In the genomic region with DNA sequence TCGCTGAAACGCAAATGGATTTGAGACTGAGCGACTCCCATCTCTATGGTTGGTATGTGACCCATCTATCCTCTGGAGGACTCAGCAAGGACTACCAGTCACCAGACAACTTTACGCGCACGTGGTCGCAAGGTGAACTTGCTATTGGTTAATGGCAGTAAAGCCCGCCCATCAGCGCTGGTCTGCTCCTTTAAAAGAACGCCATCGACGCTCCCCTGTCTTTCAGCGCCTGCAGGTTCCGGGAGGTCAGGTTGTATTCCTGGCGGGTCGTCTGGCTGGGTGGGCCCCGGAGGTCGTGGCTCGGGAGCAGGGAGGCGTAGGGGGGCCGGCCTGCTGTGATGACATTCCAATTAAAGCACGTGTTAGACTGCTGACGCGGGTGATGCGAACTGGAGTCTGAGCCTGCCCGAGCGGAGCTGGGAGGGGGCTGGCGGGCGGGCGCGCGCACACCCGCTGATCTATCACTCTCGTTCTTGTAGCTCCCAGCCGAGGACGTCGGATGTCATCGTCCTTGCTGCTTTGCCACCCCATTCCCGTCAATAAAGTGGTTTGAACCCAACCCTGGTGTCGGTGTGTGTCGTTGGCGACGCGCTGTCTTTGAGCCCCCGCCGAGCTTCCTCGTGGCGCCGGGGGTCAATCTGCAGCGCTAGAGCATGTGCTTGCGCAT, we compare ENCODE assay signal across 8 cellular contexts.
DNase-seq lines count a peak whose midpoint lies in the region; ATAC-seq lines count a peak whose summit lies in the region.

No MANE protein-coding gene starts in this region.

- ATAC-seq in GM19328 (IDR thresholded peaks at IDR 0.05; ENCODE audit: unreplicated experiment) = peak; percentile 92
- peak; percentile 93 for ATAC-seq in HG03460 (IDR thresholded peaks at IDR 0.05; ENCODE audit: unreplicated experiment)

- DNase-seq in C1 segment of cervical spinal cord (lab: John Stamatoyannopoulos, UW) (peak; percentile 77 to 99 (median 94)), NCI-H524 treated with DMSO at 0.1 percent for 48 hours (lab: John Stamatoyannopoulos, UW) (peak; percentile 98), dedifferentiated amniotic fluid mesenchymal stem cell (ENCODE audit: extremely low spot score) (peak; percentile 99), left kidney (ENCODE audit: low read depth, low spot score) (peak; percentile 99)
- DNase-seq in activated CD4-positive, alpha-beta T cell treated with anti-CD3 and anti-CD28 coated beads for 48 hours = peak; percentile 97
- DNase-seq in stimulated activated CD4-positive, alpha-beta T cell treated with anti-CD3 and anti-CD28 coated beads, Interleukin-1b, Interleukin-23, amount 100 ng/mL, for 48 hours = peak; percentile 97

Comparison
In these comparisons a context has a peak if more than half of its experiments do, and no peak if none do; other contexts are left out.
1. Peak in every context shown above with its lines: DNase-seq and ATAC-seq.